Comparison of ENCODE assay signal across 8 cellular contexts in the genomic region with DNA sequence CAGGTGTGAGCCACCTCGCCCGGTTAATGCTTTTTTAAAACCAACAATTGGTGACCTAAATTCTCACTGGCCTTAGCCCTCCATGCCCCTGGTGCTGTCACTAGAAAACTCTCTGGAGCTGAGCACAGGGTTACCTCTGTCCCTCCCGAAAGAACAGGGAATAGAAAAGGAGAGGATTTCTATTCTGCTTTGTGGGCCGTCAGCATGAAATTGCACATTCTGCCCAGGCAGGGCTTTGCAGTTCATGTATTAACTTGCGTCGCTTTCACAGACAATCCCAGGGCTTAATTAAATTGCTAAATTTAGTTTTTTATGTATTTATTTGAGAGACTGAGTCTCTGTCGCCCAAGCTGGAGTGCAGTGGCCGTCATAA. TPM values are rescaled to one million over a fixed set of nuclear protein-coding genes. Genes with fewer than 3 reads are reported as not detected.
A peak's percentile ranks its signal among the peaks of the same experiment; 100 is the strongest.
DNase-seq lines count a peak whose midpoint lies in the region; TF ChIP-seq lines count a peak whose summit lies in the region.

No MANE protein-coding gene starts in this region.

- H3K36me3 ChIP-seq in rectal smooth muscle tissue (ENCODE audit: control insufficient read depth, insufficient read depth, low read length), result peaks cover 13% of the 10 kb centered on the region

- peak overlapping the region; percentile 19 for H3K9ac ChIP-seq in rectal smooth muscle tissue (ENCODE audit: low read length)

- H3K4me1 Mint-ChIP-seq in T-helper 1 cell treated with Interleukin-12 subunit alpha and Interleukin-12 subunit beta and Interleukin-4 antibody, amounts not matched to agents 30 μg/mL and 1 μg/mL, for 36 hours (ENCODE audit: low read depth), result peaks cover 19% of the 10 kb centered on the region

- H3K4me3 Mint-ChIP-seq in T-helper 1 cell treated with Interleukin-12 subunit alpha and Interleukin-12 subunit beta and Interleukin-4 antibody, amounts not matched to agents 30 μg/mL and 1 μg/mL, for 36 hours, result peak overlapping the region; percentile 83

- H3K27me3 ChIP-seq in rectal smooth muscle tissue (ENCODE audit: control insufficient read depth, insufficient read depth, low read length), result no peaks in the 10 kb centered on the region

- peaks cover 6% of the 10 kb centered on the region for H3K4me1 ChIP-seq in rectal smooth muscle tissue (ENCODE audit: control insufficient read depth, insufficient read depth, low read length)

- peaks cover 61% of the 10 kb centered on the region for H3K36me3 Mint-ChIP-seq in T-helper 1 cell treated with Interleukin-12 subunit alpha and Interleukin-12 subunit beta and Interleukin-4 antibody, amounts not matched to agents 30 μg/mL and 1 μg/mL, for 36 hours (ENCODE audit: low read depth)

- no peaks in the 10 kb centered on the region for H3K27me3 Mint-ChIP-seq in T-helper 1 cell treated with Interleukin-12 subunit alpha and Interleukin-12 subunit beta and Interleukin-4 antibody, amounts not matched to agents 30 μg/mL and 1 μg/mL, for 36 hours (ENCODE audit: low read depth)

- DNase-seq in T-helper 1 cell (no peak), SW480 (ENCODE audit: low spot score) (peak; percentile 19), fibroblast of villous mesenchyme (ENCODE audit: low read depth) (no peak), kidney tubule cell (ENCODE audit: low spot score) (no peak), SHP77 treated with DMSO at 0.1 percent for 48 hours (lab: John Stamatoyannopoulos, UW) (no peak), iPS-NIHi7 (ENCODE audit: extremely low spot score) (no peak)

- peaks cover 50% of the 10 kb centered on the region for H3K9me3 Mint-ChIP-seq in T-helper 1 cell treated with Interleukin-12 subunit alpha and Interleukin-12 subunit beta and Interleukin-4 antibody, amounts not matched to agents 30 μg/mL and 1 μg/mL, for 36 hours

- H3K4me3 ChIP-seq in fibroblast of villous mesenchyme (ENCODE audit: low read depth, low read length) (peak overlapping the region; percentile 67), rectal smooth muscle tissue (ENCODE audit: low read length) (peak overlapping the region; percentile 59)

- TF ChIP-seq CTCF in fibroblast of villous mesenchyme (IDR thresholded peaks at IDR 0.05; ENCODE audit: insufficient read depth, low read depth, low read length), result no peak

- H3K27ac ChIP-seq in rectal smooth muscle tissue (ENCODE audit: low read depth, low read length), result peak overlapping the region; percentile 24

- peak overlapping the region; percentile 68 for H3K27ac Mint-ChIP-seq in T-helper 1 cell treated with Interleukin-12 subunit alpha and Interleukin-12 subunit beta and Interleukin-4 antibody, amounts not matched to agents 30 μg/mL and 1 μg/mL, for 36 hours

RNA-seq across cellular contexts. Expression of gene ZNF480, which starts 0.6 kb away (rescaled TPM):
- total RNA-seq in fibroblast of villous mesenchyme, result 6.4 and 8.2 TPM in 2 replicates

RNA-seq across cellular contexts. Expression of gene ZNF766, which starts 27.0 kb away (rescaled TPM):
- total RNA-seq in fibroblast of villous mesenchyme, result 6.4 and 12.1 TPM in 2 replicates

RNA-seq across cellular contexts. Expression of gene ZNF610, which starts 39.7 kb away (rescaled TPM):
- total RNA-seq in fibroblast of villous mesenchyme, result 0.97 and 2.2 TPM in 2 replicates
